In genomic region chr12:12819221-12819620, GRCh38 we compare ENCODE assay signal across 12 cellular contexts. TPM values are rescaled to one million over a fixed set of nuclear protein-coding genes. Genes with fewer than 3 reads are reported as not detected.
DNase-seq lines count a peak whose midpoint lies in the region; ATAC-seq and TF ChIP-seq lines count a peak whose summit lies in the region.
"Had no signal": no experiment of that assay in that cellular context is flagged by ENCODE, and none has a peak within 500 bp of the region (broad histone marks: within the 10 kb centered on the region; RNA-seq: fewer than 3 reads in every experiment).

No MANE protein-coding gene starts in this region.

- no peaks in the 10 kb centered on the region for H3K9me2 ChIP-seq in hepatocyte (replicated peaks; ENCODE audit: insufficient read depth)

- H3K36me3 ChIP-seq in hepatocyte (replicated peaks; ENCODE audit: insufficient read depth, low read depth) = no peaks in the 10 kb centered on the region
- peaks cover 26% of the 10 kb centered on the region for H3K36me3 ChIP-seq in thoracic aorta

- no peak for TF ChIP-seq CTCF in HFFc6 (IDR thresholded peaks at IDR 0.05)
- no peak for TF ChIP-seq CTCF in hepatocyte (IDR thresholded peaks at IDR 0.05; ENCODE audit: poor library complexity)
- TF ChIP-seq CTCF in thoracic aorta (IDR thresholded peaks at IDR 0.05) = no peak

- H3K79me2 ChIP-seq in hepatocyte = peaks cover 69% of the 10 kb centered on the region

- H3K36me3 Mint-ChIP-seq in HFFc6 (ENCODE audit: low read depth) = peaks cover 80% of the 10 kb centered on the region
- peaks cover 17% of the 10 kb centered on the region for H3K36me3 Mint-ChIP-seq in activated naive CD8-positive, alpha-beta T cell

- ATAC-seq in thoracic aorta (ENCODE audit: insufficient number of reproducible peaks, low FRiP score, low read depth) (no peak), HG03439 (IDR thresholded peaks at IDR 0.05; ENCODE audit: unreplicated experiment) (no peak)
- ATAC-seq: HepG2 had no signal

- peaks cover 22% of the 10 kb centered on the region for H3K4me1 ChIP-seq in hepatocyte (ENCODE audit: insufficient read depth)
- H3K4me1 ChIP-seq in thoracic aorta (ENCODE audit: control insufficient read depth in 1 of 2, low read depth in 2 of 2) = peaks cover 22 to 31% of the 10 kb centered on the region in 2 donors

- peak overlapping the region; percentile 56 for H3K4me3 Mint-ChIP-seq in HFFc6
- H3K4me3 Mint-ChIP-seq in activated naive CD8-positive, alpha-beta T cell = no peak overlapping the region
- H3K4me3 Mint-ChIP-seq: CD4-positive, alpha-beta T cell had no signal

- H3K27ac ChIP-seq in hepatocyte (peak overlapping the region; percentile 63), thoracic aorta (peak overlapping the region; percentile 21 to 69)

- H3K4me1 Mint-ChIP-seq in HFFc6 (ENCODE audit: low read depth) = peaks cover 98% of the 10 kb centered on the region
- peaks cover 54% of the 10 kb centered on the region for H3K4me1 Mint-ChIP-seq in activated naive CD8-positive, alpha-beta T cell (ENCODE audit: low read depth)

- no peak for DNase-seq in HFFc6
- DNase-seq in hepatocyte (ENCODE audit: low spot score) = no peak
- no peak for DNase-seq in thoracic aorta (ENCODE audit: low spot score)
- DNase-seq in activated CD4-positive, CD25-positive, alpha-beta regulatory T cell (lab: John Stamatoyannopoulos, UW) = no peak
- no peak for DNase-seq in hepatic stellate cell (ENCODE audit: low spot score)
- DNase-seq: CD4-positive, alpha-beta T cell; cortex of kidney; GDM1; T-helper 9 cell had no signal

- H3K27me3 Mint-ChIP-seq in HFFc6 (ENCODE audit: insufficient read depth) = no peaks in the 10 kb centered on the region; the same call in 1 of the 2 replicates
- no peaks in the 10 kb centered on the region for H3K27me3 Mint-ChIP-seq in activated naive CD8-positive, alpha-beta T cell
- H3K27me3 Mint-ChIP-seq: CD4-positive, alpha-beta T cell had no signal

- peaks cover 7% of the 10 kb centered on the region for H4K20me1 ChIP-seq in hepatocyte (ENCODE audit: insufficient read depth, poor library complexity, severe bottlenecking)

- no peak overlapping the region for H2AFZ ChIP-seq in hepatocyte

- H3K4me2 ChIP-seq in hepatocyte = no peak overlapping the region

- 100% methylated on average over 2 of the region's 2 CpGs for WGBS in hepatocyte (ENCODE audit: low lambda C conversion rate, missing lambda C conversion rate)

- H3K27ac Mint-ChIP-seq in HFFc6 = peak overlapping the region; percentile 86
- peak overlapping the region; percentile 50 for H3K27ac Mint-ChIP-seq in activated naive CD8-positive, alpha-beta T cell

- H3K4me3 ChIP-seq in hepatocyte = no peak overlapping the region
- H3K4me3 ChIP-seq in thoracic aorta = no peak overlapping the region

- no peaks in the 10 kb centered on the region for H3K9me3 Mint-ChIP-seq in HFFc6
- no peaks in the 10 kb centered on the region for H3K9me3 Mint-ChIP-seq in activated naive CD8-positive, alpha-beta T cell (ENCODE audit: low read depth)
- H3K9me3 Mint-ChIP-seq: CD4-positive, alpha-beta T cell had no signal

- H3K9me3 ChIP-seq in hepatocyte (ENCODE audit: low read depth) (no peaks in the 10 kb centered on the region), thoracic aorta (no peaks in the 10 kb centered on the region)

- H3K27me3 ChIP-seq in hepatocyte = no peaks in the 10 kb centered on the region
- no peaks in the 10 kb centered on the region for H3K27me3 ChIP-seq in thoracic aorta (replicated peaks; ENCODE audit: insufficient read depth)

RNA-seq across cellular contexts. Expression of gene DDX47, which starts 6.1 kb away (rescaled TPM):
- 10 to 100 TPM; 87.6 to 97.3 (median 94.2) TPM for total RNA-seq in HFFc6 (2021; fragmentation: NEBNext Ultra II Directional; extraction: Animal tissue kit (Norgen Biotek cat#: 25700))
- 69.4 and 74.4 TPM in 2 replicates for total RNA-seq in hepatocyte
- 51.6 and 56.2 TPM in 2 replicates for polyA plus RNA-seq in hepatocyte
- 10 to 100 TPM; 43.5 to 51.1 TPM for total RNA-seq in thoracic aorta

RNA-seq across cellular contexts. Expression of gene APOLD1, which starts 33.8 kb away (rescaled TPM):
- 1 to 10 TPM; 5.0 to 8.6 (median 6.6) TPM for total RNA-seq in HFFc6 (2021; fragmentation: NEBNext Ultra II Directional; extraction: Animal tissue kit (Norgen Biotek cat#: 25700))
- total RNA-seq in hepatocyte = 5.6 and 6.0 TPM in 2 replicates
- polyA plus RNA-seq in hepatocyte = 1.5 and 3.8 TPM in 2 replicates
- total RNA-seq in thoracic aorta = 10 to 100 TPM; 38.4 to 70.7 TPM
